Comparison of ENCODE assay signal across 15 cellular contexts in genomic region chr5:173473293-173473692, GRCh38.
DNase-seq lines count a peak whose midpoint lies in the region; ATAC-seq and TF ChIP-seq lines count a peak whose summit lies in the region.
"Had no signal": no experiment of that assay in that cellular context is flagged by ENCODE, and none has a peak within 500 bp of the region (broad histone marks: within the 10 kb centered on the region; RNA-seq: fewer than 3 reads in every experiment).

No MANE protein-coding gene starts in this region.

- H3K36me3 Mint-ChIP-seq in activated T-helper 2 cell treated with anti-CD3 and anti-CD28 coated beads, Interferon-gamma antibody, Interleukin-2, Interleukin-4, amounts not matched to agents 10 μg/mL and 5 μg/mL and 100 μg/mL, durations not matched to agents 14 hours and 24 hours and 36 hours (ENCODE audit: low read depth), result no peaks in the 10 kb centered on the region
- H3K36me3 Mint-ChIP-seq: activated naive CD4-positive, alpha-beta T cell treated with anti-CD3 and anti-CD28 coated beads, Interleukin-2, amount 50 U/mL, for 24 hours; CD4-positive, alpha-beta memory T cell had no signal

- peak overlapping the region; percentile 57 to 87 for H3K4ac ChIP-seq in mesenchymal stem cell (ENCODE audit: low read depth in 1 of 2, low read length in 2 of 2)

- H4K20me1 ChIP-seq in MM.1S (ENCODE audit: insufficient read depth, low read length), result no peaks in the 10 kb centered on the region

- H2BK5ac ChIP-seq in mesenchymal stem cell (ENCODE audit: low read depth, low read length, poor library complexity, severe bottlenecking), result no peak overlapping the region

- no peak overlapping the region for H3K23ac ChIP-seq in mesenchymal stem cell (ENCODE audit: low read length in 2 of 2)

- H4K91ac ChIP-seq in mesenchymal stem cell (ENCODE audit: low read length), result peak overlapping the region; percentile 96

- no peaks in the 10 kb centered on the region for H3K27me3 Mint-ChIP-seq in activated T-helper 2 cell treated with anti-CD3 and anti-CD28 coated beads, Interferon-gamma antibody, Interleukin-2, Interleukin-4, amounts not matched to agents 10 μg/mL and 5 μg/mL and 100 μg/mL, durations not matched to agents 14 hours and 24 hours and 36 hours (ENCODE audit: low read depth)
- H3K27me3 Mint-ChIP-seq: CD4-positive, alpha-beta memory T cell had no signal

- TF ChIP-seq CTCF in MM.1S (IDR thresholded peaks at IDR 0.05; ENCODE audit: low read length) (no peak), choroid plexus epithelial cell (conservative IDR thresholded peaks at IDR 0.05; ENCODE audit: low read depth, low read length) (no peak), thoracic aorta (IDR thresholded peaks at IDR 0.05) (no peak)

- H3F3A ChIP-seq in MM.1S (ENCODE audit: insufficient read depth, low read length), result 0 out of 2 replicates have a peak, but pooled peaks cover 3% of the 10 kb centered on the region

- H2AK5ac ChIP-seq in mesenchymal stem cell (ENCODE audit: low read length, severe bottlenecking), result peak overlapping the region; percentile 24

- H3K9me2 ChIP-seq in MM.1S (replicated peaks; ENCODE audit: insufficient read depth, low read length), result no peaks in the 10 kb centered on the region

- no peak overlapping the region for H3K14ac ChIP-seq in mesenchymal stem cell (ENCODE audit: low read length in 2 of 2)

- no peak overlapping the region for H3K4me3 ChIP-seq in MM.1S (ENCODE audit: low read length)
- H3K4me3 ChIP-seq in choroid plexus epithelial cell (ENCODE audit: low read depth, low read length), result no peak overlapping the region
- no peak overlapping the region for H3K4me3 ChIP-seq in mesenchymal stem cell (ENCODE audit: insufficient read depth in 1 of 2, low read depth in 1 of 2, low read length in 2 of 2)
- no peak overlapping the region for H3K4me3 ChIP-seq in thoracic aorta

- H3K36me3 ChIP-seq in MM.1S (replicated peaks; ENCODE audit: insufficient read depth, low read length) (no peaks in the 10 kb centered on the region), mesenchymal stem cell (ENCODE audit: control insufficient read depth in 1 of 2, insufficient read depth in 2 of 2, low read depth in 1 of 2, low read length in 2 of 2) (no peaks in the 10 kb centered on the region), thoracic aorta (no peaks in the 10 kb centered on the region)
- H3K36me3 ChIP-seq: neutrophil had no signal

- H3K79me2 ChIP-seq in MM.1S (ENCODE audit: low read length), result no peaks in the 10 kb centered on the region

- peak overlapping the region; percentile 89 for H2BK120ac ChIP-seq in mesenchymal stem cell (ENCODE audit: low read depth, low read length)

- H3K4me1 ChIP-seq in MM.1S (ENCODE audit: low read length), result peaks cover 8% of the 10 kb centered on the region; the same call in 1 of the 2 replicates
- H3K4me1 ChIP-seq in mesenchymal stem cell (ENCODE audit: control insufficient read depth, insufficient read depth, low read depth, low read length), result peaks cover 18% of the 10 kb centered on the region
- peaks cover 26 to 66% of the 10 kb centered on the region in 2 donors for H3K4me1 ChIP-seq in thoracic aorta (ENCODE audit: control insufficient read depth in 1 of 2, low read depth in 2 of 2)

- no peaks in the 10 kb centered on the region for H3K79me1 ChIP-seq in mesenchymal stem cell (replicated peaks; ENCODE audit: low read length, poor library complexity, severe bottlenecking)

- 86% methylated on average over 6 of the region's 6 CpGs for WGBS in mesenchymal stem cell

- no peaks in the 10 kb centered on the region for H3K9me3 Mint-ChIP-seq in activated T-helper 2 cell treated with anti-CD3 and anti-CD28 coated beads, Interferon-gamma antibody, Interleukin-2, Interleukin-4, amounts not matched to agents 10 μg/mL and 5 μg/mL and 100 μg/mL, durations not matched to agents 14 hours and 24 hours and 36 hours
- H3K9me3 Mint-ChIP-seq: activated naive CD4-positive, alpha-beta T cell treated with anti-CD3 and anti-CD28 coated beads, Interleukin-2, amount 50 U/mL, for 24 hours had no signal

- no peak overlapping the region for H3K4me3 Mint-ChIP-seq in activated T-helper 2 cell treated with anti-CD3 and anti-CD28 coated beads, Interferon-gamma antibody, Interleukin-2, Interleukin-4, amounts not matched to agents 10 μg/mL and 5 μg/mL and 100 μg/mL, durations not matched to agents 14 hours and 24 hours and 36 hours (ENCODE audit: low read depth)
- H3K4me3 Mint-ChIP-seq: activated naive CD4-positive, alpha-beta T cell treated with anti-CD3 and anti-CD28 coated beads, Interleukin-2, amount 50 U/mL, for 24 hours; CD4-positive, alpha-beta memory T cell had no signal

- no peak overlapping the region for H3K27ac Mint-ChIP-seq in activated T-helper 2 cell treated with anti-CD3 and anti-CD28 coated beads, Interferon-gamma antibody, Interleukin-2, Interleukin-4, amounts not matched to agents 10 μg/mL and 5 μg/mL and 100 μg/mL, durations not matched to agents 14 hours and 24 hours and 36 hours
- H3K27ac Mint-ChIP-seq: activated naive CD4-positive, alpha-beta T cell treated with anti-CD3 and anti-CD28 coated beads, Interleukin-2, amount 50 U/mL, for 24 hours; CD4-positive, alpha-beta memory T cell had no signal

- peak overlapping the region; percentile 40 to 87 for H3K18ac ChIP-seq in mesenchymal stem cell (ENCODE audit: low read depth in 1 of 2, low read length in 2 of 2)

- H2BK12ac ChIP-seq in mesenchymal stem cell (ENCODE audit: low read length in 2 of 2), result peak overlapping the region; percentile 89 to 96

- H2AFZ ChIP-seq in MM.1S (ENCODE audit: low read length), result 0 out of 2 replicates have a peak overlapping the region, but pooled peaks have one; percentile 5
- H2AFZ ChIP-seq in mesenchymal stem cell (ENCODE audit: low read depth, low read length), result no peak overlapping the region

- intact Hi-C loops in activated T-helper 2 cell treated with anti-CD3 and anti-CD28 coated beads, Interferon-gamma antibody, Interleukin-2, Interleukin-4, amounts not matched to agents 10 μg/mL and 5 μg/mL and 100 μg/mL, durations not matched to agents 14 hours and 24 hours and 36 hours (cut with micrococcal nuclease), result no loop called here
- intact Hi-C loops in left colon (cut with DNase I, micrococcal nuclease), result no loop called here

- ATAC-seq in thoracic aorta (ENCODE audit: insufficient number of reproducible peaks, low FRiP score, low read depth) (no peak), left colon (no peak)

- no peak overlapping the region for H3K4me2 ChIP-seq in MM.1S (ENCODE audit: low read depth, low read length)
- no peak overlapping the region for H3K4me2 ChIP-seq in mesenchymal stem cell (ENCODE audit: low read length, poor library complexity, severe bottlenecking)

- DNase-seq in MM.1S (no peak), choroid plexus epithelial cell (ENCODE audit: low read depth) (peak; percentile 40), mesenchymal stem cell (no peak), thoracic aorta (ENCODE audit: low spot score) (no peak), ureter (ENCODE audit: low spot score) (no peak), left colon (no peak)
- DNase-seq in activated T-helper 2 cell treated with anti-CD3 and anti-CD28 coated beads, Interferon-gamma antibody, Interleukin-2, Interleukin-4, amounts not matched to agents 10 μg/mL and 5 μg/mL and 100 μg/mL, durations not matched to agents 14 hours and 24 hours and 36 hours (ENCODE audit: low spot score), result no peak
- no peak for DNase-seq in stimulated activated CD4-positive, alpha-beta T cell treated with anti-CD3 and anti-CD28 coated beads, Interleukin-12 subunit alpha, Interleukin-12 subunit beta, amount 100 ng/mL, for 4 hours
- DNase-seq: CD4-positive, alpha-beta memory T cell; dermis blood vessel endothelial cell; GF-D8; NCI-H146; NCI-H526 had no signal

- H3K9ac ChIP-seq in MM.1S (ENCODE audit: low read length) (no peak overlapping the region), mesenchymal stem cell (ENCODE audit: low read length) (peak overlapping the region; percentile 28)

- H3K27ac ChIP-seq in MM.1S (ENCODE audit: low read length) (no peak overlapping the region), mesenchymal stem cell (ENCODE audit: low read length, poor library complexity, severe bottlenecking) (peak overlapping the region; percentile 88), thoracic aorta (peak overlapping the region; percentile 86 to 91)
- H3K27ac ChIP-seq: neutrophil had no signal

- H3K9me3 ChIP-seq in MM.1S (replicated peaks; ENCODE audit: insufficient read depth, low read length) (no peaks in the 10 kb centered on the region), mesenchymal stem cell (ENCODE audit: control insufficient read depth, low read length) (no peaks in the 10 kb centered on the region), thoracic aorta (no peaks in the 10 kb centered on the region)
- H3K9me3 ChIP-seq: neutrophil had no signal

- no peaks in the 10 kb centered on the region for H3K27me3 ChIP-seq in MM.1S (replicated peaks; ENCODE audit: insufficient read depth, low read length)
- no peaks in the 10 kb centered on the region for H3K27me3 ChIP-seq in mesenchymal stem cell (ENCODE audit: control insufficient read depth in 1 of 2, insufficient read depth in 1 of 2, low read length in 2 of 2)
- no peaks in the 10 kb centered on the region for H3K27me3 ChIP-seq in thoracic aorta (replicated peaks; ENCODE audit: insufficient read depth)

- peak overlapping the region; percentile 70 for H4K8ac ChIP-seq in mesenchymal stem cell (ENCODE audit: low read length)

- peak overlapping the region; percentile 23 for H2BK15ac ChIP-seq in mesenchymal stem cell (ENCODE audit: low read depth, poor library complexity, severe bottlenecking)

- H3K4me1 Mint-ChIP-seq in activated T-helper 2 cell treated with anti-CD3 and anti-CD28 coated beads, Interferon-gamma antibody, Interleukin-2, Interleukin-4, amounts not matched to agents 10 μg/mL and 5 μg/mL and 100 μg/mL, durations not matched to agents 14 hours and 24 hours and 36 hours (ENCODE audit: low read depth), result no peaks in the 10 kb centered on the region
- H3K4me1 Mint-ChIP-seq: activated naive CD4-positive, alpha-beta T cell treated with anti-CD3 and anti-CD28 coated beads, Interleukin-2, amount 50 U/mL, for 24 hours; CD4-positive, alpha-beta memory T cell had no signal
